Comparison of ENCODE assay signal across 8 cellular contexts in the genomic region with DNA sequence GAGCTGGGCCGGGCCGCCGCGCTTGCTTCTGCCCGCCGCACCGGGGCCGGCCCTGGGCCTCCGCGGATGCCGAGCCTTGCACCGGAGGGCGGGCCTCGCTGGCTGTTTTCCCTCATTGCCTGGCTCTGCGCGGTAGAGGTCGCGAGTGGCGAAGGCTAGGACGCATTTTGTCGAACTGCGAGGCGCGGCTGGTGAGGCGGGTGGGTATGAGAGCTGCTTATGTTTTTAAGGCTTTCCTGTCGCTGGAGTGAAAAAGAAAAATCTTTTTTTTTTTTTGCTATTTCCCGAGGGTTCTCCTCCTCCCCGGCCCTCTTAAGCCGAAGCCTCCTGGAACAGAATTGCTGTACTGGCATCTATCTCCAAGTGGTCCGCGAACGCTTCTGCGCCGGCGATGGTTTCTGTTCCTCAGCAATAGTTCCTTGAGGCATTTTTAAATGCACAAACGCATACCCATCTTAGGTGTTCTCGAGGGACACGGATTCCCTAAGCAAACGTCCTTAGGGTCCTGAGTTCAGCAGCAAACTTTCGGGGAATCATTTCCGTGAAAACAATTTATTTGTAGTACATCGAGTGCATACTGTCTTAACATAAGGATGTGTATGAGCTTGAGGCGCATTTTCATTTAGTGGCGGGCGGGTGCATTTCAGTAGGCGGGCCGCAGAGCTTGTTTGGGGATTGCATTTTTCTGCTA. TPM values are rescaled to one million over a fixed set of nuclear protein-coding genes. Genes with fewer than 3 reads are reported as not detected.
DNase-seq lines count a peak whose midpoint lies in the region; ATAC-seq, FAIRE-seq and TF ChIP-seq lines count a peak whose summit lies in the region.

No MANE protein-coding gene starts in this region.

- H3K4me3 ChIP-seq in Panc1 (ENCODE audit: low read depth in 2 of 2, low read length in 2 of 2) (peak overlapping the region; percentile 78 to 91), neuronal stem cell (ENCODE audit: low read length in 2 of 2) (peak overlapping the region; percentile 56 to 100)

- H2BK15ac ChIP-seq in neuronal stem cell (ENCODE audit: low read length): no peak overlapping the region

- H2AFZ ChIP-seq in neuronal stem cell (ENCODE audit: low read length): peak overlapping the region; percentile 95

- H3K27me3 ChIP-seq in Panc1 (ENCODE audit: control insufficient read depth, insufficient read depth, low read length) (no peaks in the 10 kb centered on the region), foreskin keratinocyte (no peaks in the 10 kb centered on the region), neuronal stem cell (ENCODE audit: control insufficient read depth in 3 of 3, insufficient read depth in 3 of 3, low read depth in 1 of 3, low read length in 3 of 3) (no peaks in the 10 kb centered on the region)

- H3K4me2 ChIP-seq in neuronal stem cell (ENCODE audit: insufficient read depth, low read length, poor library complexity, severe bottlenecking): peak overlapping the region; percentile 41

- peak overlapping the region; percentile 30 for H3K4ac ChIP-seq in neuronal stem cell (ENCODE audit: low read length)

- in situ Hi-C loops in Panc1 (cut with HindIII; ENCODE audit: low pct_unique_long_range_greater_than_20kb, low sequenced_read_pairs): no loop called here

- H3K23ac ChIP-seq in neuronal stem cell (ENCODE audit: low read depth, low read length, poor library complexity): no peak overlapping the region

- no TSS peak for BruUV-seq in Panc1 (replicated peaks; lab: Mats Ljungman, UMichigan)

- H2BK12ac ChIP-seq in neuronal stem cell (ENCODE audit: low read length): no peak overlapping the region

- peak overlapping the region; percentile 95 for H3K18ac ChIP-seq in neuronal stem cell (ENCODE audit: low read length)

- H3K9ac ChIP-seq in neuronal stem cell (ENCODE audit: low read depth, low read length, poor library complexity): peak overlapping the region; percentile 95

- H2BK120ac ChIP-seq in neuronal stem cell (ENCODE audit: low read depth, low read length): peak overlapping the region; percentile 68

- TF ChIP-seq CTCF in Panc1 (IDR thresholded peaks at IDR 0.05) (peak; percentile 65), foreskin keratinocyte (conservative IDR thresholded peaks at IDR 0.05) (peak; percentile 51)

- intact Hi-C loops in Panc1 (cut with micrococcal nuclease; ENCODE audit: unreplicated experiment): no loop called here

- POLR2A ChIA-PET in Panc1 (lab: Charles Lee): no interaction called here

- ATAC-seq in GM21423 (IDR thresholded peaks at IDR 0.05; ENCODE audit: unreplicated experiment): peak; percentile 41
- ATAC-seq in Panc1: peak; percentile 84
- ATAC-seq in foreskin keratinocyte: peak; percentile 67

- H3K27ac ChIP-seq in Panc1 (ENCODE audit: low read length) (peak overlapping the region; percentile 88), foreskin keratinocyte (peak overlapping the region; percentile 79), neuronal stem cell (replicated peaks; ENCODE audit: low read length) (peak overlapping the region; percentile 80)

- H3K9me3 ChIP-seq in Panc1 (ENCODE audit: control insufficient read depth, insufficient read depth, low read depth, low read length) (no peaks in the 10 kb centered on the region), neuronal stem cell (replicated peaks in 1 of 2; ENCODE audit: control insufficient read depth in 2 of 2, insufficient read depth in 1 of 2, low read depth in 1 of 2, low read length in 2 of 2) (peaks cover 0 to 12% of the 10 kb centered on the region in 2 donors)

- no peak for FAIRE-seq in HTR-8/SVneo (lab: Jason Lieb, UNC)

- no peaks in the 10 kb centered on the region for H3K79me1 ChIP-seq in neuronal stem cell (ENCODE audit: low read depth, low read length)

- H3K36me3 ChIP-seq in Panc1 (ENCODE audit: control insufficient read depth, insufficient read depth, low read length) (peaks cover 14% of the 10 kb centered on the region), neuronal stem cell (replicated peaks in 1 of 2; ENCODE audit: control insufficient read depth in 2 of 2, insufficient read depth in 2 of 2, low read length in 2 of 2) (peaks cover 5 to 42% of the 10 kb centered on the region in 2 donors)

- H3K4me1 ChIP-seq in Panc1 (ENCODE audit: control insufficient read depth, insufficient read depth, low read length): peaks cover 21% of the 10 kb centered on the region
- H3K4me1 ChIP-seq in foreskin keratinocyte: peaks cover 16% of the 10 kb centered on the region
- peaks cover 3 to 7% of the 10 kb centered on the region in 2 donors for H3K4me1 ChIP-seq in neuronal stem cell (ENCODE audit: control insufficient read depth in 2 of 2, insufficient read depth in 1 of 2, low read depth in 1 of 2, low read length in 2 of 2)

- CTCF ChIA-PET in Panc1 (lab: Charles Lee): interaction anchor here (0.6 to 0.9 kb wide), 2 partner anchors 352 to 557 kb away, joined by 4 to 5 read pairs; no protein-coding TSS in a partner anchor

- no CpG with 5 or more reads among the region's 47 CpGs for WGBS in neuronal stem cell (ENCODE audit: extremely low coverage in 2 of 2, insufficient read length in 2 of 2, insufficient replicate concordance in 1 of 2), 2 donors

- no peak overlapping the region for H4K91ac ChIP-seq in neuronal stem cell (ENCODE audit: low read depth, low read length, poor library complexity)

- no peak overlapping the region for H2BK5ac ChIP-seq in neuronal stem cell (ENCODE audit: low read length)

- H4K8ac ChIP-seq in neuronal stem cell (ENCODE audit: low read depth, low read length): no peak overlapping the region

- DNase-seq in DMS153 treated with DMSO at 0.1 percent for 48 hours (lab: John Stamatoyannopoulos, UW; ENCODE audit: unreplicated experiment) (peak; percentile 62), HTR-8/SVneo (ENCODE audit: insufficient read length, low spot score) (peak; percentile 30), Panc1 (ENCODE audit: low read depth, low spot score) (peak; percentile 22), foreskin keratinocyte (peak; percentile 45 to 69), neuronal stem cell (ENCODE audit: low spot score) (peak; percentile 38), superior temporal gyrus (ENCODE audit: extremely low spot score) (peak; percentile 72)
- peak; percentile 54 to 77 (median 59) for DNase-seq in activated naive CD4-positive, alpha-beta T cell (lab: John Stamatoyannopoulos, UW)

- H3K14ac ChIP-seq in neuronal stem cell (ENCODE audit: low read length): no peak overlapping the region

- H2AK5ac ChIP-seq in neuronal stem cell (ENCODE audit: low read depth, low read length): no peak overlapping the region

RNA-seq across cellular contexts. Expression of gene RESF1, which starts 0.6 kb away (rescaled TPM):
- total RNA-seq in Panc1 (2021; ENCODE audit: unreplicated experiment): 42.4 TPM
- polyA plus RNA-seq in Panc1 (2012; ENCODE audit: insufficient read length): 10.8 TPM
- total RNA-seq in foreskin keratinocyte: 17.9 and 18.7 TPM in 2 replicates
- 8.9 and 9.4 TPM in 2 replicates for polyA plus RNA-seq in foreskin keratinocyte
- polyA plus RNA-seq in neuronal stem cell (2013, experiment 1 of 2): 38.2 TPM
- 39.7 TPM for polyA plus RNA-seq in neuronal stem cell (2013, experiment 2 of 2)

Comparison
In these comparisons a context has a peak if more than half of its experiments do, and no peak if none do; other contexts are left out.
1. Peak in every context shown above with its lines: DNase-seq, ATAC-seq, H3K4me3 ChIP-seq and H3K27ac ChIP-seq.
2. DNase-seq: peak in every context shown above with its lines; median percentile 72 in superior temporal gyrus; 62 in DMS153 treated with DMSO at 0.1 percent for 48 hours; 59 in activated naive CD4-positive, alpha-beta T cell; 57 in foreskin keratinocyte; 38 in neuronal stem cell; 30 in HTR-8/SVneo; 22 in Panc1.